In the genomic region with DNA sequence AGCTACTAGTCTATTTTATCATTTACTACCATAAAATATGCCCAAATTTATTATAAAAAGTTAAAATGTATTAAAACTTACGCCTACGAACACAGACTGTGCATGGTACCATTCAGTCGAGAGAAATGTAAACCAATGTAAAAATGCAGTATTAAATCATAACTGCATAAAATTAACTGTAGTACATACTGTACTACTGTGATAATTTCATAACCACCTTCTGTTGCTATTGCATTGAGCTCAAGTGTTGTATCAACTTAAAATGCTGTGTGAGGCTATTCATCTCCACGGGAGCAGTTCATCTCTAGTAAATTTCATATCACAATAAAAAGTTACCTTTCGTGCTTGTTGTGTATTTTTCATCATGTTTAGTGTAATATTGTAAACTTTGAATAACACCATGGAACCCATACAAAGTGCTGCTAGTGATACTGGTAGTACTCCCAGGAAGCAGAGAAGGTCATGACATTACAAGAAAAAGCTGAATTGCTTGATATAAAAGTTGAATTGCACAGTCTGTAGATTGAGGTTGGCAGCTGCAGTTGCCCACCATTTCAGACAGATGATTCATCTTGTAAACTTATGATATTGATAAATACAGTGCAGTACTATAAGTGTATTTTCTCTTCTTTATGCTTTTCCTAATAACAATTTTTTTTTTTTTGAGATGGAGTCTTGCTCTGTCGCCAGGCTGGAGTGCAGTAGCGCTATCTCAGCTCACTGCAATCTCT, we compare ENCODE assay signal across 15 cellular contexts. TPM values are rescaled to one million over a fixed set of nuclear protein-coding genes. Genes with fewer than 3 reads are reported as not detected.
"Had no signal": no experiment of that assay in that cellular context is flagged by ENCODE, and none has a peak within 500 bp of the region (broad histone marks: within the 10 kb centered on the region; RNA-seq: fewer than 3 reads in every experiment).

No MANE protein-coding gene starts in this region.

- ATAC-seq: esophagus mucosa; mucosa of descending colon; naive thymus-derived CD8-positive, alpha-beta T cell; stimulated activated naive B cell treated with anti-CD40 and anti-IgM and Interleukin-4, amounts not matched to agents 10 μg/mL and 1 μg/mL and 100 μg/mL, for 72 hours; T-helper 17 cell; upper lobe of right lung had no signal

- H3K27me3 ChIP-seq: adrenal gland, right atrium auricular region, upper lobe of right lung had no signal

- H3K4me3 ChIP-seq: adrenal gland, mucosa of descending colon, right atrium auricular region, upper lobe of right lung had no signal

- H3K9me3 ChIP-seq: adrenal gland, mucosa of descending colon, neutrophil, right atrium auricular region, upper lobe of right lung had no signal

- H3K27ac ChIP-seq: adrenal gland, neutrophil, right atrium auricular region, upper lobe of right lung had no signal

- H3K36me3 ChIP-seq: adrenal gland, neutrophil, right atrium auricular region, upper lobe of right lung had no signal

- H3K4me1 ChIP-seq: adrenal gland, right atrium auricular region, upper lobe of right lung had no signal

- DNase-seq: activated B cell treated with CpG ODN at 0.5 μM for 24 hours; activated CD4-positive, alpha-beta T cell treated with anti-CD3 and anti-CD28 coated beads, Interleukin-2, amount 10 ng/mL, durations not matched to agents 24 days and 14 days; activated naive CD4-positive, alpha-beta T cell treated with anti-CD3 and anti-CD28 coated beads, Interleukin-2, amount 50 U/mL, for 16 hours; adrenal gland; endodermal cell; mucosa of descending colon; naive thymus-derived CD8-positive, alpha-beta T cell; stimulated activated CD4-positive, alpha-beta T cell treated with anti-CD3 and anti-CD28 coated beads, Interleukin-1b, Interleukin-23, amount 100 ng/mL, for 48 hours; stimulated activated naive B cell treated with anti-CD40 and anti-IgM and Interleukin-4, amounts not matched to agents 10 μg/mL and 1 μg/mL and 100 μg/mL, for 72 hours; substantia nigra; T-helper 17 cell; upper lobe of right lung had no signal

RNA-seq across cellular contexts. Expression of a gene that starts 32.6 kb away (rescaled TPM):
- total RNA-seq: activated B cell treated with CpG ODN at 0.5 μM for 24 hours had no signal
